9 cellular contexts compared by ENCODE assay signal in the genomic region with DNA sequence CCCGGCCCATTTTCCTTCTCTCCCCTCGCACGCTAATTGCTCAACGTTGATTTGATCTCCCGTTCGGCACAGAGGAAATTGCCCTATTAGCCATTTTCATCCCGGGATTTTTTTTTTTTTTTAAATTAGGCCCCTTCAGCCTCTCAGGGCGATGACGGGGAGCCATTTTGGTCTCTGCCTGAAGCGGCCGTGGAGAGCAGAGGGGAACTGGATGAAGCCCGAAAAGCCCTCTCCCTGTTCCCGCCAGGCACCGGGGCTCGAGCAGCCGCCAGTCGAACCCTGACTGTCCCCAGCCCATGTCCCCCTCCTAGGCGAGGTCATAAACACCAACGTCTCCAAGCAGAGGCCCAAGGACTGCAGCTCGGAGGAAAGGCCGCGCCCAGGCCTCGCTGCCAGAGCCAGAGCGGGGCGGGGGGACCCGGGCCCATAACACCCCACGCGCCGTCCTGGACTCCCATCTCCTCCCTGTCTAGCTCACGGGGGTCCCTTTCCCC. TPM values are rescaled to one million over a fixed set of nuclear protein-coding genes. Genes with fewer than 3 reads are reported as not detected.
DNase-seq lines count a peak whose midpoint lies in the region; ATAC-seq, FAIRE-seq and TF ChIP-seq lines count a peak whose summit lies in the region.
"Had no signal": no experiment of that assay in that cellular context is flagged by ENCODE, and none has a peak within 500 bp of the region (broad histone marks: within the 10 kb centered on the region; RNA-seq: fewer than 3 reads in every experiment).

No MANE protein-coding gene starts in this region.

- 47% methylated on average over 29 of the region's 30 CpGs for WGBS in HepG2 (ENCODE audit: low lambda C conversion rate)

- no peak for TF ChIP-seq RAD21 in HepG2 (CRISPR knock-in tag; IDR thresholded peaks at IDR 0.05)

- H3K4me1 Mint-ChIP-seq in activated CD4-positive, alpha-beta T cell treated with anti-CD3 and anti-CD28 coated beads for 36 hours: peaks cover 8% of the 10 kb centered on the region

- TF ChIP-seq POLR2A in HepG2 (IDR thresholded peaks at IDR 0.05; ENCODE audit: insufficient read depth in 1 of 2, low read depth in 2 of 2, low read length in 2 of 2): no peak

- peak; percentile 28 for DNase-seq in activated CD4-positive, alpha-beta T cell treated with anti-CD3 and anti-CD28 coated beads for 36 hours
- DNase-seq in activated CD4-positive, alpha-beta T cell treated with anti-CD3 and anti-CD28 coated beads, Interleukin-2, amount 50 U/mL, for 1 hour: no peak
- DNase-seq in astrocyte of the cerebellum (ENCODE audit: low read depth) (no peak), HepG2 (ENCODE audit: low spot score) (no peak), thoracic aorta (ENCODE audit: low spot score) (no peak), NCI-H524 treated with DMSO at 0.1 percent for 48 hours (lab: John Stamatoyannopoulos, UW) (no peak), SW 1271 (lab: John Stamatoyannopoulos, UW) (no peak)

- H3K9ac ChIP-seq in HepG2 (ENCODE audit: insufficient read depth, low read depth, low read length): peak overlapping the region; percentile 3; the same call in 1 of the 2 replicates

- peak; percentile 2 for ATAC-seq in activated CD4-positive, alpha-beta T cell treated with anti-CD3 and anti-CD28 coated beads for 36 hours
- ATAC-seq in HepG2 (no peak; the same call in 2 of the 3 replicates), thoracic aorta (ENCODE audit: insufficient number of reproducible peaks, low FRiP score, low read depth) (no peak), GM19035 (IDR thresholded peaks at IDR 0.05; ENCODE audit: unreplicated experiment) (no peak)

- no peak for TF ChIP-seq CTCF in astrocyte of the cerebellum (IDR thresholded peaks at IDR 0.05; ENCODE audit: low read depth, low read length, missing control alignments)
- TF ChIP-seq CTCF in HepG2 (CRISPR knock-in tag; IDR thresholded peaks at IDR 0.05): no peak
- TF ChIP-seq CTCF in thoracic aorta (IDR thresholded peaks at IDR 0.05): no peak

- H3K27ac Mint-ChIP-seq in activated CD4-positive, alpha-beta T cell treated with anti-CD3 and anti-CD28 coated beads for 36 hours: peak overlapping the region; percentile 77

- POLR2A ChIA-PET in activated CD4-positive, alpha-beta T cell treated with anti-CD3 and anti-CD28 coated beads for 36 hours (lab: Charles Lee): interaction anchor here (0.6 kb wide), 1 partner anchor 51 kb away, joined by 4 read pairs; no protein-coding TSS in a partner anchor
- POLR2A ChIA-PET in HepG2 (lab: Yijun Ruan, JAX): interaction anchor here (0.5 to 1.1 kb wide), 2 partner anchors 51 to 195 kb away, joined by 3 read pairs; no protein-coding TSS in a partner anchor

- no peaks in the 10 kb centered on the region for H3K36me3 Mint-ChIP-seq in activated CD4-positive, alpha-beta T cell treated with anti-CD3 and anti-CD28 coated beads for 36 hours (ENCODE audit: low read depth)

- H3K4me1 ChIP-seq in HepG2 (ENCODE audit: insufficient read depth, low read length) (peaks cover 33% of the 10 kb centered on the region), thoracic aorta (ENCODE audit: control insufficient read depth in 1 of 2, low read depth in 2 of 2) (peaks cover 7 to 11% of the 10 kb centered on the region in 2 donors)

- TF ChIP-seq EP300 in HepG2 (IDR thresholded peaks at IDR 0.05; ENCODE audit: low read depth in 2 of 2, low read length in 2 of 2) (no peak), HepG2 (CRISPR knock-in tag; IDR thresholded peaks at IDR 0.05; ENCODE audit: borderline replicate concordance) (no peak)

- no peaks in the 10 kb centered on the region for H3K9me3 Mint-ChIP-seq in activated CD4-positive, alpha-beta T cell treated with anti-CD3 and anti-CD28 coated beads for 36 hours (ENCODE audit: low read depth)

- peaks cover 7 to 29% of the 10 kb centered on the region in 2 experiments; a peak in 3 of 5 replicates for H3K27me3 ChIP-seq in HepG2 (ENCODE audit: control insufficient read depth in 1 of 2, insufficient read depth in 2 of 2, low read length in 2 of 2)
- no peaks in the 10 kb centered on the region for H3K27me3 ChIP-seq in thoracic aorta (replicated peaks; ENCODE audit: insufficient read depth)

- FAIRE-seq in HepG2 (lab: Jason Lieb, UNC): no peak

- H3K79me2 ChIP-seq in HepG2 (ENCODE audit: insufficient read depth, low read length): no peaks in the 10 kb centered on the region

- H3K27ac ChIP-seq in HepG2 (ENCODE audit: extremely low read length, insufficient read depth, low read length): no peak overlapping the region
- H3K27ac ChIP-seq in thoracic aorta: no peak overlapping the region
- H3K27ac ChIP-seq: C4-2B had no signal

- no peaks in the 10 kb centered on the region for H4K20me1 ChIP-seq in HepG2 (ENCODE audit: insufficient read depth, low read length)

- H3K36me3 ChIP-seq in HepG2 (replicated peaks in 1 of 2; ENCODE audit: control insufficient read depth in 1 of 2, insufficient read depth in 2 of 2, low read length in 2 of 2): peaks cover under 1 to 4% of the 10 kb centered on the region in 2 experiments; a peak in 1 of 5 replicates
- H3K36me3 ChIP-seq in thoracic aorta: peaks cover 32% of the 10 kb centered on the region

- H3K4me3 ChIP-seq in astrocyte of the cerebellum (ENCODE audit: low read depth, low read length): peak overlapping the region; percentile 22
- H3K4me3 ChIP-seq in HepG2 (replicated peaks in 1 of 3; ENCODE audit: insufficient read depth in 1 of 3, low read depth in 2 of 3, low read length in 3 of 3): peak overlapping the region in 2 of 3 experiments; percentile 36 to 60; a peak in 3 of 6 replicates
- peak overlapping the region; percentile 71 for H3K4me3 ChIP-seq in thoracic aorta

- intact Hi-C loops in activated CD4-positive, alpha-beta T cell treated with anti-CD3 and anti-CD28 coated beads for 36 hours (cut with DNase I, micrococcal nuclease): loop anchor here (1.0 to 10.0 kb wide), 4 partner anchors 80 to 314 kb away; no protein-coding TSS in a partner anchor
- intact Hi-C loops in HepG2 (cut with micrococcal nuclease; ENCODE audit: unreplicated experiment): loop anchor here (1.0 to 5.0 kb wide), 4 partner anchors 80 to 376 kb away; no protein-coding TSS in a partner anchor

- CTCF ChIA-PET in activated CD4-positive, alpha-beta T cell treated with anti-CD3 and anti-CD28 coated beads for 36 hours (lab: Charles Lee): interaction anchor here (0.5 to 3.4 kb wide), 29 partner anchors 8 to 893 kb away, joined by 3 to 48 read pairs (median 4); no protein-coding TSS in a partner anchor
- CTCF ChIA-PET in HepG2 (lab: Yijun Ruan, JAX; ENCODE audit: low intra/inter-chr PET ratio, low total read pairs): interaction anchor here (0.8 to 6.0 kb wide), 9 partner anchors 9 to 316 kb away, joined by 3 to 154 read pairs (median 4); no protein-coding TSS in a partner anchor

- no TSS peak for BruUV-seq in HepG2 (replicated peaks; lab: Mats Ljungman, UMichigan)

- H3K4me3 Mint-ChIP-seq in activated CD4-positive, alpha-beta T cell treated with anti-CD3 and anti-CD28 coated beads for 36 hours: peak overlapping the region; percentile 69

- H3K9me3 ChIP-seq in HepG2 (ENCODE audit: low read length) (no peaks in the 10 kb centered on the region), thoracic aorta (no peaks in the 10 kb centered on the region)

- no peaks in the 10 kb centered on the region for H3K27me3 Mint-ChIP-seq in activated CD4-positive, alpha-beta T cell treated with anti-CD3 and anti-CD28 coated beads for 36 hours

- in situ Hi-C loops in astrocyte of the cerebellum (cut with HindIII; ENCODE audit: low sequenced_read_pairs): no loop called here
- in situ Hi-C loops in HepG2 (cut with HindIII; ENCODE audit: extremely low pct_ligation_motif_present, low pct_unique_long_range_greater_than_20kb): loop anchor here (5.0 kb wide), 3 partner anchors 81 to 311 kb away; no protein-coding TSS in a partner anchor

- H2AFZ ChIP-seq in HepG2 (ENCODE audit: low read length): no peak overlapping the region

- H3K4me2 ChIP-seq in HepG2 (ENCODE audit: low read depth, low read length): peak overlapping the region; percentile 73

RNA-seq across cellular contexts. Expression of gene MDFI, which starts 44.7 kb away (rescaled TPM):
- not detected for total RNA-seq in activated CD4-positive, alpha-beta T cell treated with anti-CD3 and anti-CD28 coated beads for 36 hours
- total RNA-seq in HepG2 (2016; rRNA removed; fragmentation: Illumina TruSeq; extraction: Trizol) (not detected in 2 replicates), thoracic aorta (10 to 100 TPM in 1 of 2 donors, 1 to 10 TPM in 1; 5.1 to 10.3 TPM)
- not detected in 2 replicates for total RNA-seq in HepG2 (2016; cell fraction: cytosol; rRNA removed; fragmentation: Illumina TruSeq; extraction: Trizol; ENCODE audit: low read depth)
- total RNA-seq in HepG2 (2016; cell fraction: insoluble cytoplasmic fraction; rRNA removed; fragmentation: Illumina TruSeq; extraction: Trizol): not detected in 2 replicates
- total RNA-seq in HepG2 (2016; cell fraction: membrane; rRNA removed; fragmentation: Illumina TruSeq; extraction: Trizol): not detected in 2 replicates
- total RNA-seq in HepG2 (2016; cell fraction: nucleus; rRNA removed; fragmentation: Illumina TruSeq; extraction: Trizol): not detected in 2 replicates
- polyA plus RNA-seq in HepG2 (2011; rRNA removed): 0.28 and 0.30 TPM in 2 replicates
- polyA plus RNA-seq in HepG2 (2011; cell fraction: cytosol; rRNA removed): 0.38 and 0.42 TPM in 2 replicates
- 0.23 and 0.29 TPM in 2 replicates for polyA plus RNA-seq in HepG2 (2011; cell fraction: nucleus; rRNA removed)
- 0.19 TPM in 1 of 2 replicates, not detected in the other for polyA plus RNA-seq in HepG2 (2012)
- 0.57 TPM in 1 of 2 replicates, not detected in the other for polyA plus RNA-seq in HepG2 (2016; cell fraction: cytosol; fragmentation: Illumina TruSeq; extraction: Trizol; ENCODE audit: low read depth)
- not detected in 2 replicates for polyA plus RNA-seq in HepG2 (2016; cell fraction: insoluble cytoplasmic fraction; fragmentation: Illumina TruSeq; extraction: Trizol; ENCODE audit: low read depth)
- not detected in 2 replicates for polyA plus RNA-seq in HepG2 (2016; cell fraction: membrane; fragmentation: Illumina TruSeq; extraction: Trizol; ENCODE audit: low read depth)
- polyA plus RNA-seq in HepG2 (2016; cell fraction: nucleus; fragmentation: Illumina TruSeq; extraction: Trizol; ENCODE audit: insufficient read depth, low read depth): not detected in 2 replicates
- 0.18 TPM in 1 of 2 replicates, not detected in the other for polyA minus RNA-seq in HepG2 (2011; rRNA and poly(A)+ RNA removed; ENCODE audit: low replicate concordance)
- not detected in 2 replicates for polyA minus RNA-seq in HepG2 (2011; cell fraction: cytosol; rRNA and poly(A)+ RNA removed)
- not detected in 2 replicates for polyA minus RNA-seq in HepG2 (2011; cell fraction: nucleus; rRNA and poly(A)+ RNA removed)

RNA-seq across cellular contexts. Expression of gene TFEB, which starts 52.4 kb away (rescaled TPM):
- total RNA-seq in activated CD4-positive, alpha-beta T cell treated with anti-CD3 and anti-CD28 coated beads for 36 hours: 1 to 10 TPM; 8.5 to 9.2 TPM
- total RNA-seq in HepG2 (2016; rRNA removed; fragmentation: Illumina TruSeq; extraction: Trizol) (12.8 and 13.3 TPM in 2 replicates), thoracic aorta (10 to 100 TPM; 22.9 to 23.8 TPM)
- total RNA-seq in HepG2 (2016; cell fraction: cytosol; rRNA removed; fragmentation: Illumina TruSeq; extraction: Trizol; ENCODE audit: low read depth): 7.3 and 10.0 TPM in 2 replicates
- total RNA-seq in HepG2 (2016; cell fraction: insoluble cytoplasmic fraction; rRNA removed; fragmentation: Illumina TruSeq; extraction: Trizol): 10.9 and 15.1 TPM in 2 replicates
- 15.3 and 15.8 TPM in 2 replicates for total RNA-seq in HepG2 (2016; cell fraction: membrane; rRNA removed; fragmentation: Illumina TruSeq; extraction: Trizol)
- 9.0 and 11.5 TPM in 2 replicates for total RNA-seq in HepG2 (2016; cell fraction: nucleus; rRNA removed; fragmentation: Illumina TruSeq; extraction: Trizol)
- 18.7 and 21.6 TPM in 2 replicates for polyA plus RNA-seq in HepG2 (2011; rRNA removed)
- polyA plus RNA-seq in HepG2 (2011; cell fraction: cytosol; rRNA removed): 7.6 and 16.3 TPM in 2 replicates
- 14.8 and 19.8 TPM in 2 replicates for polyA plus RNA-seq in HepG2 (2011; cell fraction: nucleus; rRNA removed)
- polyA plus RNA-seq in HepG2 (2012): 4.8 and 7.7 TPM in 2 replicates
- 8.4 and 9.0 TPM in 2 replicates for polyA plus RNA-seq in HepG2 (2016; cell fraction: cytosol; fragmentation: Illumina TruSeq; extraction: Trizol; ENCODE audit: low read depth)
- polyA plus RNA-seq in HepG2 (2016; cell fraction: insoluble cytoplasmic fraction; fragmentation: Illumina TruSeq; extraction: Trizol; ENCODE audit: low read depth): 13.2 and 14.2 TPM in 2 replicates
- polyA plus RNA-seq in HepG2 (2016; cell fraction: membrane; fragmentation: Illumina TruSeq; extraction: Trizol; ENCODE audit: low read depth): 12.3 and 14.8 TPM in 2 replicates
- 26.4 and 27.9 TPM in 2 replicates for polyA plus RNA-seq in HepG2 (2016; cell fraction: nucleus; fragmentation: Illumina TruSeq; extraction: Trizol; ENCODE audit: insufficient read depth, low read depth)
- 22.8 and 39.7 TPM in 2 replicates for polyA minus RNA-seq in HepG2 (2011; rRNA and poly(A)+ RNA removed; ENCODE audit: low replicate concordance)
- 9.2 and 12.8 TPM in 2 replicates for polyA minus RNA-seq in HepG2 (2011; cell fraction: cytosol; rRNA and poly(A)+ RNA removed)
- 9.1 and 10.8 TPM in 2 replicates for polyA minus RNA-seq in HepG2 (2011; cell fraction: nucleus; rRNA and poly(A)+ RNA removed)
